Comparison of ENCODE assay signal across 2 cellular contexts in genomic region chr10:119509909-119510451, GRCh38.
TF ChIP-seq lines count a peak whose summit lies in the region.

No MANE protein-coding gene starts in this region.

TF ChIP-seq in SK-N-SH, 30 proteins besides CTCF, POLR2A, EP300 and RAD21 (continued from another document):
- TF ChIP-seq, protein P1, sequence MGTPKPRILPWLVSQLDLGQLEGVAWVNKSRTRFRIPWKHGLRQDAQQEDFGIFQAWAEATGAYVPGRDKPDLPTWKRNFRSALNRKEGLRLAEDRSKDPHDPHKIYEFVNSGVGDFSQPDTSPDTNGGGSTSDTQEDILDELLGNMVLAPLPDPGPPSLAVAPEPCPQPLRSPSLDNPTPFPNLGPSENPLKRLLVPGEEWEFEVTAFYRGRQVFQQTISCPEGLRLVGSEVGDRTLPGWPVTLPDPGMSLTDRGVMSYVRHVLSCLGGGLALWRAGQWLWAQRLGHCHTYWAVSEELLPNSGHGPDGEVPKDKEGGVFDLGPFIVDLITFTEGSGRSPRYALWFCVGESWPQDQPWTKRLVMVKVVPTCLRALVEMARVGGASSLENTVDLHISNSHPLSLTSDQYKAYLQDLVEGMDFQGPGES (IDR thresholded peaks at IDR 0.05; ENCODE audit: low read depth, low read length), result no peak
- TF ChIP-seq FOXJ3 (CRISPR knock-in tag; IDR thresholded peaks at IDR 0.05), result no peak
- TF ChIP-seq, protein P2, sequence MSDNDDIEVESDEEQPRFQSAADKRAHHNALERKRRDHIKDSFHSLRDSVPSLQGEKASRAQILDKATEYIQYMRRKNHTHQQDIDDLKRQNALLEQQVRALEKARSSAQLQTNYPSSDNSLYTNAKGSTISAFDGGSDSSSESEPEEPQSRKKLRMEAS (IDR thresholded peaks at IDR 0.05; ENCODE audit: low read depth), result no peak
- no peak for TF ChIP-seq SIN3A (IDR thresholded peaks at IDR 0.05; ENCODE audit: borderline replicate concordance, low read depth, low read length)
- TF ChIP-seq ZBTB33 (IDR thresholded peaks at IDR 0.05; ENCODE audit: borderline replicate concordance, low read depth), result no peak
- TF ChIP-seq FOXM1 (IDR thresholded peaks at IDR 0.05; ENCODE audit: low read depth), result no peak
- no peak for TF ChIP-seq YY1 (IDR thresholded peaks at IDR 0.05; ENCODE audit: low read depth)
- TF ChIP-seq FOSL2 (IDR thresholded peaks at IDR 0.05; ENCODE audit: borderline replicate concordance, low read depth), result no peak
- TF ChIP-seq ELF1 (IDR thresholded peaks at IDR 0.05), result no peak
- TF ChIP-seq TCF12 (IDR thresholded peaks at IDR 0.05), result no peak
- TF ChIP-seq PBX3 (IDR thresholded peaks at IDR 0.05), result no peak

TF ChIP-seq in SK-N-SH treated with all-trans-retinoic acid at 6 μM for 48 hours, 23 proteins besides CTCF, POLR2A, EP300 and RAD21 (continued from another document):
- no peak for TF ChIP-seq TSHZ2 (CRISPR knock-in tag; IDR thresholded peaks at IDR 0.05)
- no peak for TF ChIP-seq PPARA (CRISPR knock-in tag; IDR thresholded peaks at IDR 0.05; ENCODE audit: borderline replicate concordance)
- no peak for TF ChIP-seq GLIS3 (CRISPR knock-in tag; IDR thresholded peaks at IDR 0.05)
- no peak for TF ChIP-seq CREB5 (CRISPR knock-in tag; IDR thresholded peaks at IDR 0.05; ENCODE audit: low read depth)
- TF ChIP-seq ZNF565 (CRISPR knock-in tag; conservative IDR thresholded peaks at IDR 0.05; ENCODE audit: low read depth), result no peak
- no peak for TF ChIP-seq CSRNP3 (CRISPR knock-in tag; IDR thresholded peaks at IDR 0.05)
- TF ChIP-seq TCF4 (CRISPR knock-in tag; IDR thresholded peaks at IDR 0.05; ENCODE audit: borderline replicate concordance), result no peak
- no peak for TF ChIP-seq BACH2 (CRISPR knock-in tag; IDR thresholded peaks at IDR 0.05; ENCODE audit: borderline replicate concordance)
- no peak for TF ChIP-seq ZC3H10 (CRISPR knock-in tag; IDR thresholded peaks at IDR 0.05)
- TF ChIP-seq ZNF8 (CRISPR knock-in tag; IDR thresholded peaks at IDR 0.05), result no peak
- TF ChIP-seq SNAI2 (CRISPR knock-in tag; IDR thresholded peaks at IDR 0.05), result no peak
- no peak for TF ChIP-seq TOX (CRISPR knock-in tag; IDR thresholded peaks at IDR 0.05; ENCODE audit: borderline replicate concordance)
